Comparison of ENCODE assay signal across 8 cellular contexts in genomic region chr19:28242317-28242927, GRCh38.
DNase-seq lines count a peak whose midpoint lies in the region; ATAC-seq and TF ChIP-seq lines count a peak whose summit lies in the region.

No MANE protein-coding gene starts in this region.

- POLR2A ChIA-PET in HEK293 (lab: Yijun Ruan, JAX), result no interaction called here

- H3K27ac ChIP-seq in HEK293 (ENCODE audit: extremely low read depth, low read depth, low read length) (no peak overlapping the region), RWPE2 (ENCODE audit: poor library complexity, severe bottlenecking) (no peak overlapping the region), testis (no peak overlapping the region)

- peak; percentile 49 for DNase-seq in COLO829 (ENCODE audit: low spot score)
- DNase-seq in RWPE2 (ENCODE audit: low spot score), result no peak
- peak; percentile 42 for DNase-seq in glomerular visceral epithelial cell (ENCODE audit: extremely low spot score)
- peak; percentile 53 for DNase-seq in testis
- no peak for DNase-seq in NCI-H446 treated with DMSO at 0.1 percent for 48 hours (lab: John Stamatoyannopoulos, UW)
- no peak for DNase-seq in effector CD8-positive, alpha-beta T cell (lab: John Stamatoyannopoulos, UW)
- no peak for DNase-seq in activated CD8-positive, alpha-beta memory T cell treated with anti-CD3 and anti-CD28 coated beads, Interleukin-2, amount 50 U/mL, for 48 hours

- H3K36me3 ChIP-seq in HEK293 (ENCODE audit: control insufficient read depth in 2 of 2, insufficient read depth in 1 of 2, low read length in 2 of 2) (no peaks in the 10 kb centered on the region), RWPE2 (ENCODE audit: low read depth) (no peaks in the 10 kb centered on the region), testis (ENCODE audit: low read depth, missing control alignments) (no peaks in the 10 kb centered on the region)

- H3K4me1 ChIP-seq in HEK293 (ENCODE audit: control insufficient read depth, insufficient read depth, low read length), result no peaks in the 10 kb centered on the region
- H3K4me1 ChIP-seq in RWPE2 (ENCODE audit: insufficient read depth, poor library complexity, severe bottlenecking), result no peaks in the 10 kb centered on the region
- H3K4me1 ChIP-seq in testis, result no peaks in the 10 kb centered on the region

- ATAC-seq in RWPE2 (ENCODE audit: low read depth), result no peak

- intact Hi-C loops in testis (cut with DNase I; ENCODE audit: low total_unique reads), result no loop called here

- 59 to 63% methylated on average over 7 of the region's 7 CpGs for WGBS in testis, 2 donors

- TF ChIP-seq CTCF in HEK293 (tag by site-specific recombination; IDR thresholded peaks at IDR 0.05), result peak; percentile 71
- peak; percentile 73 for TF ChIP-seq CTCF in RWPE2 (IDR thresholded peaks at IDR 0.05; ENCODE audit: poor library complexity, severe bottlenecking)
- TF ChIP-seq CTCF in testis (IDR thresholded peaks at IDR 0.05), result peak in 2 of 3 experiments; percentile 32 to 53

- no peak overlapping the region for H3K4me3 ChIP-seq in HEK293 (ENCODE audit: low read depth, low read length)
- no peak overlapping the region for H3K4me3 ChIP-seq in RWPE2 (ENCODE audit: severe bottlenecking)
- no peak overlapping the region for H3K4me3 ChIP-seq in testis

- CTCF ChIA-PET in HEK293 (lab: Yijun Ruan, JAX), result interaction anchor here (0.5 to 8.2 kb wide), 43 partner anchors 7 to 752 kb away, joined by 3 to 210 read pairs (median 5); no protein-coding TSS in a partner anchor

- no peak for TF ChIP-seq POLR2A in testis (IDR thresholded peaks at IDR 0.05)

- H3K27me3 ChIP-seq in RWPE2 (ENCODE audit: insufficient read depth, poor library complexity, severe bottlenecking) (no peaks in the 10 kb centered on the region), testis (no peaks in the 10 kb centered on the region)

- H3K9me3 ChIP-seq in HEK293 (ENCODE audit: control insufficient read depth, insufficient read depth, low read depth, low read length) (no peaks in the 10 kb centered on the region), RWPE2 (ENCODE audit: severe bottlenecking) (no peaks in the 10 kb centered on the region), testis (no peaks in the 10 kb centered on the region)

TF ChIP-seq in HEK293, 187 proteins besides CTCF, POLR2A, EP300 and RAD21:
- TF ChIP-seq ZNF660 (tag by site-specific recombination; IDR thresholded peaks at IDR 0.05), result peak; percentile 47; the same call in 1 of the 2 replicates
- TF ChIP-seq ZNF354C (tag by site-specific recombination; IDR thresholded peaks at IDR 0.05; ENCODE audit: borderline replicate concordance, low read depth), result no peak
- no peak for TF ChIP-seq MEIS1 (CRISPR knock-in tag; IDR thresholded peaks at IDR 0.05; ENCODE audit: borderline replicate concordance)
- TF ChIP-seq GLIS1 (tag by site-specific recombination; IDR thresholded peaks at IDR 0.05), result no peak
- no peak for TF ChIP-seq ZNF114 (tag by site-specific recombination; IDR thresholded peaks at IDR 0.05)
- TF ChIP-seq ZBTB8A (tag by site-specific recombination; IDR thresholded peaks at IDR 0.05), result no peak
- TF ChIP-seq ZNF133 (tag by site-specific recombination; IDR thresholded peaks at IDR 0.05), result no peak
- TF ChIP-seq SP3 (tag by site-specific recombination; IDR thresholded peaks at IDR 0.05), result no peak
- TF ChIP-seq ZNF600 (tag by site-specific recombination; IDR thresholded peaks at IDR 0.05), result no peak
- no peak for TF ChIP-seq ZNF585B (tag by site-specific recombination; IDR thresholded peaks at IDR 0.05)
- TF ChIP-seq ZNF311 (tag by site-specific recombination; IDR thresholded peaks at IDR 0.05; ENCODE audit: borderline replicate concordance), result no peak
- TF ChIP-seq ZNF792 (tag by site-specific recombination; IDR thresholded peaks at IDR 0.05), result no peak
- 0 out of 2 replicates have a peak, but pooled peaks have one; percentile 26 for TF ChIP-seq ZSCAN30 (tag by site-specific recombination; IDR thresholded peaks at IDR 0.05)
- peak; percentile 73 for TF ChIP-seq ZNF654 (tag by site-specific recombination; IDR thresholded peaks at IDR 0.05; ENCODE audit: low read depth)

Comparison
In these comparisons a context has a peak if more than half of its experiments do, and no peak if none do; other contexts are left out.
1. DNase-seq: peak in COLO829 (single experiment), glomerular visceral epithelial cell (single experiment) and testis (single experiment); none in RWPE2 (single experiment), NCI-H446 treated with DMSO at 0.1 percent for 48 hours (single experiment), effector CD8-positive, alpha-beta T cell (single experiment) and activated CD8-positive, alpha-beta memory T cell treated with anti-CD3 and anti-CD28 coated beads, Interleukin-2, amount 50 U/mL, for 48 hours (single experiment).
2. Peak in every context shown above with its lines, with median percentiles within 50 percentile points of each other: CTCF ChIP-seq.